16 cellular contexts compared by ENCODE assay signal in the genomic region with DNA sequence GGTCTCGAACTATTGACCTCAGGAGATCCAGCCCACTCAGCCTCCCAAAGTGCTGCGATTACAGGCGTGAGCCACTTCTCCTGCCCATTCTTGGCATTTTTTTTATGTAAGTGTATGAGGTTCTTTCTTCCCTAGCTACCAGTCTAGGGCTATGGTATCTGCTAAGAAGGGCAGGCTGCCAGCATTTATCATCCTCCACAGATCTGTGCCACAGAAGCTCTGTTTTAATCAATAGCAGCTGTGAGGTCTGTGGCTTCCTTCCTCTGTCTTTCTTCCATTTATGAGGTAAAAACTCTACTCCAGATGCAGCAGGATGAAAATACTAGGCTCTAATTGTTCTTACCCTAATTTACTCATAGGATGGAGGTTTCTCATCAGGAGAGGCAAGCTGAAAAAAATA.
"Had no signal": no experiment of that assay in that cellular context is flagged by ENCODE, and none has a peak within 500 bp of the region (broad histone marks: within the 10 kb centered on the region; RNA-seq: fewer than 3 reads in every experiment).

No MANE protein-coding gene starts in this region.

- DNase-seq: activated naive CD4-positive, alpha-beta T cell treated with anti-CD3 and anti-CD28 coated beads, Interleukin-2, amount 50 U/mL, for 16 hours; brain microvascular endothelial cell; effector memory CD4-positive, alpha-beta T cell; glutamatergic neuron; immature natural killer cell; left cardiac atrium; naive thymus-derived CD4-positive, alpha-beta T cell; retina; stimulated activated CD4-positive, alpha-beta T cell treated with anti-CD3 and anti-CD28 coated beads, Interleukin-4, amount 100 ng/mL, for 4 hours; stomach had no signal

- H3K4me1 Mint-ChIP-seq: immature natural killer cell; naive thymus-derived CD4-positive, alpha-beta T cell had no signal

- H3K27me3 Mint-ChIP-seq: naive thymus-derived CD4-positive, alpha-beta T cell had no signal

- H3K36me3 Mint-ChIP-seq: immature natural killer cell; naive thymus-derived CD4-positive, alpha-beta T cell had no signal

- H3K27ac Mint-ChIP-seq: activated T-helper 2 cell treated with anti-CD3 and anti-CD28 coated beads, Interferon-gamma antibody, Interleukin-2, Interleukin-4, amounts not matched to agents 10 μg/mL and 5 μg/mL and 100 μg/mL, durations not matched to agents 14 hours and 24 hours and 36 hours; immature natural killer cell; naive thymus-derived CD4-positive, alpha-beta T cell had no signal

- ATAC-seq: left cardiac atrium; naive thymus-derived CD4-positive, alpha-beta T cell had no signal

- H3K4me3 Mint-ChIP-seq: immature natural killer cell; naive thymus-derived CD4-positive, alpha-beta T cell had no signal

- H3K4me3 ChIP-seq: adrenal gland, lung, skin epidermis, stomach, thoracic aorta had no signal

- H3K4me1 ChIP-seq: adrenal gland, stomach had no signal

- H3K27me3 ChIP-seq: adrenal gland, brain microvascular endothelial cell, stomach had no signal

- H3K27ac ChIP-seq: adrenal gland, brain microvascular endothelial cell, epithelial cell of prostate, skin epidermis, stomach, thoracic aorta had no signal

- H3K36me3 ChIP-seq: adrenal gland, brain microvascular endothelial cell, stomach, thoracic aorta had no signal
